8 cellular contexts compared by ENCODE assay signal in genomic region chr1:23809751-23810171, GRCh38. TPM values are rescaled to one million over a fixed set of nuclear protein-coding genes. Genes with fewer than 3 reads are reported as not detected.
DNase-seq lines count a peak whose midpoint lies in the region; ATAC-seq and TF ChIP-seq lines count a peak whose summit lies in the region.

No MANE protein-coding gene starts in this region.

- H3K4me1 ChIP-seq in RWPE2 (ENCODE audit: insufficient read depth, poor library complexity, severe bottlenecking) (no peaks in the 10 kb centered on the region), vagina (no peaks in the 10 kb centered on the region)

- H3K9me3 ChIP-seq in AG04450 (ENCODE audit: control insufficient read depth, insufficient read depth, low read length): no peaks in the 10 kb centered on the region
- H3K9me3 ChIP-seq in RWPE2 (ENCODE audit: severe bottlenecking): no peaks in the 10 kb centered on the region
- H3K9me3 ChIP-seq in vagina: no peaks in the 10 kb centered on the region

- H3K36me3 Mint-ChIP-seq in activated T-helper 17 cell treated with anti-CD3 and anti-CD28 coated beads, Interleukin-2, amount 50 U/mL, for 72 hours (ENCODE audit: low read depth): peaks cover 54% of the 10 kb centered on the region

- H3K4me3 ChIP-seq in AG04450 (ENCODE audit: low read depth, low read length) (no peak overlapping the region), RWPE2 (ENCODE audit: severe bottlenecking) (no peak overlapping the region), vagina (no peak overlapping the region)

- TF ChIP-seq POLR2A in vagina (IDR thresholded peaks at IDR 0.05): no peak

- no peaks in the 10 kb centered on the region for H3K9me3 Mint-ChIP-seq in activated T-helper 17 cell treated with anti-CD3 and anti-CD28 coated beads, Interleukin-2, amount 50 U/mL, for 72 hours

- intact Hi-C loops in vagina (cut with DNase I): no loop called here

- peaks cover 19% of the 10 kb centered on the region for H3K4me1 Mint-ChIP-seq in activated T-helper 17 cell treated with anti-CD3 and anti-CD28 coated beads, Interleukin-2, amount 50 U/mL, for 72 hours

- no peak overlapping the region for H3K4me3 Mint-ChIP-seq in activated T-helper 17 cell treated with anti-CD3 and anti-CD28 coated beads, Interleukin-2, amount 50 U/mL, for 72 hours

- H3K27me3 ChIP-seq in AG04450 (ENCODE audit: control insufficient read depth, insufficient read depth, low read length) (no peaks in the 10 kb centered on the region), RWPE2 (ENCODE audit: insufficient read depth, poor library complexity, severe bottlenecking) (no peaks in the 10 kb centered on the region), vagina (no peaks in the 10 kb centered on the region)

- CTCF ChIA-PET in AG04450 (lab: Charles Lee): interaction anchor here (0.6 to 1.7 kb wide), 10 partner anchors 9 to 218 kb away, joined by 3 to 9 read pairs (median 4); partner anchors contain the start of gene GALE

- ATAC-seq in GM19025 (IDR thresholded peaks at IDR 0.05; ENCODE audit: low read depth, unreplicated experiment): peak; percentile 49
- ATAC-seq in RWPE2 (ENCODE audit: low read depth): peak; percentile 75
- peak; percentile 86 for ATAC-seq in activated T-helper 17 cell treated with anti-CD3 and anti-CD28 coated beads, Interleukin-2, amount 50 U/mL, for 72 hours (replicated peaks)

- peaks cover 19% of the 10 kb centered on the region for H3K36me3 ChIP-seq in RWPE2 (ENCODE audit: low read depth)
- H3K36me3 ChIP-seq in vagina: peaks cover 0 to 26% of the 10 kb centered on the region in 2 donors

- POLR2A ChIA-PET in AG04450 (lab: Yijun Ruan, JAX): interaction anchor here (0.8 kb wide), 1 partner anchor 32 kb away, joined by 3 read pairs; no protein-coding TSS in a partner anchor

- H3K27me3 Mint-ChIP-seq in activated T-helper 17 cell treated with anti-CD3 and anti-CD28 coated beads, Interleukin-2, amount 50 U/mL, for 72 hours: no peaks in the 10 kb centered on the region

- peak; percentile 73 for TF ChIP-seq CTCF in AG04450 (IDR thresholded peaks at IDR 0.05; ENCODE audit: low read depth, low read length)
- peak; percentile 60 for TF ChIP-seq CTCF in LNCAP (IDR thresholded peaks at IDR 0.05)
- TF ChIP-seq CTCF in RWPE2 (IDR thresholded peaks at IDR 0.05; ENCODE audit: poor library complexity, severe bottlenecking): peak; percentile 84
- TF ChIP-seq CTCF in vagina (IDR thresholded peaks at IDR 0.05): peak in 2 of 3 experiments; percentile 33 to 35

- DNase-seq in AG04450 (ENCODE audit: low read depth, low spot score) (no peak), RWPE2 (ENCODE audit: low spot score) (no peak), fibroblast of the conjunctiva (ENCODE audit: low read depth) (peak; percentile 45), pons (ENCODE audit: low spot score) (peak; percentile 66), vagina (ENCODE audit: extremely low spot score in 2 of 2) (no peak)

- H3K27ac ChIP-seq in AG04450 (ENCODE audit: low read depth, low read length): no peak overlapping the region
- no peak overlapping the region for H3K27ac ChIP-seq in RWPE2 (ENCODE audit: poor library complexity, severe bottlenecking)
- no peak overlapping the region for H3K27ac ChIP-seq in vagina

- no peak overlapping the region for H3K27ac Mint-ChIP-seq in activated T-helper 17 cell treated with anti-CD3 and anti-CD28 coated beads, Interleukin-2, amount 50 U/mL, for 72 hours

RNA-seq across cellular contexts. Expression of gene GALE, which starts 9.2 kb away (rescaled TPM):
- 19.2 and 21.0 TPM in 2 replicates for polyA plus RNA-seq in AG04450 (2011; rRNA removed)
- polyA minus RNA-seq in AG04450 (2011; rRNA and poly(A)+ RNA removed): 13.9 and 16.1 TPM in 2 replicates
- 10 to 100 TPM; 56.6 to 57.1 TPM for total RNA-seq in activated T-helper 17 cell treated with anti-CD3 and anti-CD28 coated beads, Interleukin-2, amount 50 U/mL, for 72 hours
- 12.3 TPM for total RNA-seq in vagina

RNA-seq across cellular contexts. Expression of gene HMGCL, which starts 15.5 kb away (rescaled TPM):
- 38.8 and 39.5 TPM in 2 replicates for polyA plus RNA-seq in AG04450 (2011; rRNA removed)
- polyA minus RNA-seq in AG04450 (2011; rRNA and poly(A)+ RNA removed): 20.2 and 28.0 TPM in 2 replicates
- 10 to 100 TPM; 26.3 to 82.1 TPM for total RNA-seq in activated T-helper 17 cell treated with anti-CD3 and anti-CD28 coated beads, Interleukin-2, amount 50 U/mL, for 72 hours
- total RNA-seq in vagina: 25.3 TPM

RNA-seq across cellular contexts. Expression of gene LYPLA2, which starts 18.8 kb away (rescaled TPM):
- 27.1 and 37.8 TPM in 2 replicates for polyA plus RNA-seq in AG04450 (2011; rRNA removed)
- polyA minus RNA-seq in AG04450 (2011; rRNA and poly(A)+ RNA removed): 28.3 and 39.5 TPM in 2 replicates
- 10 to 100 TPM; 70.0 to 94.8 TPM for total RNA-seq in activated T-helper 17 cell treated with anti-CD3 and anti-CD28 coated beads, Interleukin-2, amount 50 U/mL, for 72 hours
- total RNA-seq in vagina: 56.2 TPM

RNA-seq across cellular contexts. Expression of gene PITHD1, which starts 31.5 kb away (rescaled TPM):
- 32.4 and 41.1 TPM in 2 replicates for polyA plus RNA-seq in AG04450 (2011; rRNA removed)
- polyA minus RNA-seq in AG04450 (2011; rRNA and poly(A)+ RNA removed): 7.8 and 8.3 TPM in 2 replicates
- total RNA-seq in activated T-helper 17 cell treated with anti-CD3 and anti-CD28 coated beads, Interleukin-2, amount 50 U/mL, for 72 hours: 10 to 100 TPM; 60.7 to 93.9 TPM
- total RNA-seq in vagina: 63.6 TPM

RNA-seq across cellular contexts. Expression of gene FUCA1, which starts 58.3 kb away (rescaled TPM):
- polyA plus RNA-seq in AG04450 (2011; rRNA removed): 2.9 and 3.9 TPM in 2 replicates
- polyA minus RNA-seq in AG04450 (2011; rRNA and poly(A)+ RNA removed): 0.69 and 1.7 TPM in 2 replicates
- 1 to 10 TPM; 4.8 to 5.2 TPM for total RNA-seq in activated T-helper 17 cell treated with anti-CD3 and anti-CD28 coated beads, Interleukin-2, amount 50 U/mL, for 72 hours
- total RNA-seq in vagina: 10.6 TPM

Comparison
In these comparisons a context has a peak if more than half of its experiments do, and no peak if none do; other contexts are left out.
1. DNase-seq: peak in fibroblast of the conjunctiva (single experiment) and pons (single experiment); none in AG04450 (single experiment), RWPE2 (single experiment) and vagina (0 of 2).
2. CTCF ChIP-seq: peak in every context shown above with its lines; median percentile 84 in RWPE2; 73 in AG04450; 60 in LNCAP; 34 in vagina.
3. Peak in every context shown above with its lines, with median percentiles within 50 percentile points of each other: ATAC-seq.